In the genomic region with DNA sequence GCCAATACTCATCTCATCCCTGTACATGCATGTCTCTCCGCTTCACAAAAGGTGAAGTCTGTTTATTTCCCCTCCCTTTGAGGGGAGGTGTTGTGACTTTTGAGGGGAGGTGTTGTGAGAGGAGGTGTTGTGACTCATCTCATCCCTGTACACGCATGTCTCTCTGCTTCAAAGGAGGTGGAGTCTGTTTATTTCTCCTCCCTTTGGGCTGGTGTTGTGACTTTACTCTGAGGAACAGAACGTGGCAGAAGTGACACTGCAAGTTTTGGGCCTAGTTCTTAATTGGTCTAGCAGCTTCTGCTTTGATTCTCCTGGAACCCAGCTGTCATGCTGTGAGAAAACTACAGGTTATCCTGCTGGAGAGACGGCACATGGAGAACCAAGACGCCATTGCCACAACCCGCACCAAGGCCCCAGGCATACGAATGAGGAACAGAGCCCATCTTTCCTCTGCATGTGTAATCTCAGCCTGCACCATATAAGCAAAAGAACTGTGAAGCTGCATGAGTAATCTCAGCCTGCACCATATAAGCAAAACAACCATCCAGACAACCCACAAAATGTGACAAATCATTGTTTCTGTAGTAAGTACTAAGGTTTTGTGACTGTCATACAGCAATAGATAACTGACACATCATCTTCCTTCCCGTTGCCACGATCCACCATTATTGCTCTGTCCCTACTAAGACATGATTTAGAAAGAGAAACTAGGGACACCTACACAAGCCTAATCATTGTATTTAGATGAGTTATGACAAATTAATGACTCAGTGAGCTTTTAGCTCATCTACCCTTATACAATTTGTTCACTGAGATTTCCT, we compare ENCODE assay signal across 8 cellular contexts. TPM values are rescaled to one million over a fixed set of nuclear protein-coding genes. Genes with fewer than 3 reads are reported as not detected.
DNase-seq lines count a peak whose midpoint lies in the region; ATAC-seq, FAIRE-seq and TF ChIP-seq lines count a peak whose summit lies in the region.

No MANE protein-coding gene starts in this region.

- H3K36me3 Mint-ChIP-seq in activated CD8-positive, alpha-beta T cell treated with anti-CD3 and anti-CD28 coated beads for 36 hours (ENCODE audit: low read depth) = peaks cover 28% of the 10 kb centered on the region

- H3K4me1 Mint-ChIP-seq in activated CD8-positive, alpha-beta T cell treated with anti-CD3 and anti-CD28 coated beads for 36 hours (ENCODE audit: low read depth) = peaks cover 20% of the 10 kb centered on the region

- H3K4me1 ChIP-seq in MM.1S (ENCODE audit: low read length) (no peaks in the 10 kb centered on the region), right atrium auricular region (no peaks in the 10 kb centered on the region), thyroid gland (no peaks in the 10 kb centered on the region)

- FAIRE-seq in GM12892 (lab: Jason Lieb, UNC) = peak; percentile 36

- ATAC-seq in HG02571 (IDR thresholded peaks at IDR 0.05; ENCODE audit: unreplicated experiment) = peak; percentile 47
- ATAC-seq in activated CD8-positive, alpha-beta T cell treated with anti-CD3 and anti-CD28 coated beads for 36 hours = peak; percentile 92

- DNase-seq in GM12892 (ENCODE audit: insufficient read length) (no peak), putamen (ENCODE audit: low spot score) (peak; percentile 63), NCI-H1092 (lab: John Stamatoyannopoulos, UW) (no peak), MM.1S (no peak), right atrium auricular region (ENCODE audit: low spot score) (no peak), thyroid gland (no peak)
- DNase-seq in activated CD8-positive, alpha-beta T cell treated with anti-CD3 and anti-CD28 coated beads for 36 hours = peak; percentile 73

- H3K27ac ChIP-seq in MM.1S (ENCODE audit: low read length) (no peak overlapping the region), right atrium auricular region (no peak overlapping the region), thyroid gland (no peak overlapping the region)

- no peak for TF ChIP-seq POLR2A in GM12892 (IDR thresholded peaks at IDR 0.05; ENCODE audit: low read depth, low read length)
- no peak for TF ChIP-seq POLR2A in thyroid gland (IDR thresholded peaks at IDR 0.05)

- H3K9me3 ChIP-seq in MM.1S (replicated peaks; ENCODE audit: insufficient read depth, low read length) (no peaks in the 10 kb centered on the region), right atrium auricular region (no peaks in the 10 kb centered on the region), thyroid gland (no peaks in the 10 kb centered on the region)

- no peaks in the 10 kb centered on the region for H4K20me1 ChIP-seq in MM.1S (ENCODE audit: insufficient read depth, low read length)

- 0 out of 2 replicates have a peak, but pooled peaks cover 8% of the 10 kb centered on the region for H3K79me2 ChIP-seq in MM.1S (ENCODE audit: low read length)

- no peak for TF ChIP-seq CTCF in activated CD8-positive, alpha-beta T cell treated with anti-CD3 and anti-CD28 coated beads for 36 hours (IDR thresholded peaks at IDR 0.05)
- TF ChIP-seq CTCF in MM.1S (IDR thresholded peaks at IDR 0.05; ENCODE audit: low read length) (no peak), right atrium auricular region (IDR thresholded peaks at IDR 0.05) (no peak), thyroid gland (IDR thresholded peaks at IDR 0.05) (no peak)

- H3K4me3 Mint-ChIP-seq in activated CD8-positive, alpha-beta T cell treated with anti-CD3 and anti-CD28 coated beads for 36 hours = no peak overlapping the region

- no peak overlapping the region for H2AFZ ChIP-seq in MM.1S (ENCODE audit: low read length)

- H3K4me3 ChIP-seq in MM.1S (ENCODE audit: low read length) (no peak overlapping the region), right atrium auricular region (no peak overlapping the region), thyroid gland (replicated peaks in 1 of 3) (no peak overlapping the region)

- H3K27ac Mint-ChIP-seq in activated CD8-positive, alpha-beta T cell treated with anti-CD3 and anti-CD28 coated beads for 36 hours = peak overlapping the region; percentile 90

- H3K4me2 ChIP-seq in MM.1S (ENCODE audit: low read depth, low read length) = no peak overlapping the region

- no peaks in the 10 kb centered on the region for H3F3A ChIP-seq in MM.1S (ENCODE audit: insufficient read depth, low read length)

- no peaks in the 10 kb centered on the region for H3K9me2 ChIP-seq in MM.1S (replicated peaks; ENCODE audit: insufficient read depth, low read length)

- H3K27me3 ChIP-seq in MM.1S (replicated peaks; ENCODE audit: insufficient read depth, low read length) = no peaks in the 10 kb centered on the region
- H3K27me3 ChIP-seq in right atrium auricular region = no peaks in the 10 kb centered on the region
- no peaks in the 10 kb centered on the region for H3K27me3 ChIP-seq in thyroid gland

- CTCF ChIA-PET in activated CD8-positive, alpha-beta T cell treated with anti-CD3 and anti-CD28 coated beads for 36 hours (lab: Charles Lee) = interaction anchor here (0.6 to 1.7 kb wide), 8 partner anchors 9 to 477 kb away, joined by 3 to 5 read pairs (median 4); a partner anchor contains a TSS

- H3K36me3 ChIP-seq in MM.1S (replicated peaks; ENCODE audit: insufficient read depth, low read length) (no peaks in the 10 kb centered on the region), right atrium auricular region (no peaks in the 10 kb centered on the region), thyroid gland (peaks cover 0 to 4% of the 10 kb centered on the region in 2 donors)

- WGBS in thyroid gland, 2 donors = 93 to 95% methylated on average over 9 of the region's 9 CpGs

- H3K9me3 Mint-ChIP-seq in activated CD8-positive, alpha-beta T cell treated with anti-CD3 and anti-CD28 coated beads for 36 hours = no peaks in the 10 kb centered on the region

- H3K27me3 Mint-ChIP-seq in activated CD8-positive, alpha-beta T cell treated with anti-CD3 and anti-CD28 coated beads for 36 hours = no peaks in the 10 kb centered on the region

- H3K9ac ChIP-seq in MM.1S (ENCODE audit: low read length) = no peak overlapping the region

- POLR2A ChIA-PET in activated CD8-positive, alpha-beta T cell treated with anti-CD3 and anti-CD28 coated beads for 36 hours (lab: Charles Lee) = interaction anchor here (0.7 to 3.0 kb wide), 2 partner anchors 17 to 30 kb away, joined by 4 to 9 read pairs; a partner anchor contains a TSS

- intact Hi-C loops in activated CD8-positive, alpha-beta T cell treated with anti-CD3 and anti-CD28 coated beads for 36 hours (cut with micrococcal nuclease) = loop anchor here (2.0 kb wide), 1 partner anchor 30 kb away; a partner anchor contains a TSS
- intact Hi-C loops in thyroid gland (cut with DNase I) = no loop called here

RNA-seq across cellular contexts. Expression of a gene that starts 30.0 kb away (rescaled TPM):
- 2.3 TPM for polyA plus RNA-seq in GM12892 (2012; ENCODE audit: missing spikeins)
- 1 to 10 TPM; 5.9 to 6.4 TPM for total RNA-seq in activated CD8-positive, alpha-beta T cell treated with anti-CD3 and anti-CD28 coated beads for 36 hours
- 1 to 10 TPM; 3.8 to 4.7 TPM for total RNA-seq in right atrium auricular region
- total RNA-seq in thyroid gland = 10 to 100 TPM in 1 of 4 donors, 1 to 10 TPM in 3; 7.0 to 11.2 (median 7.3) TPM

RNA-seq across cellular contexts. Expression of a gene that starts 31.2 kb away (rescaled TPM):
- polyA plus RNA-seq in GM12892 (2012; ENCODE audit: missing spikeins) = 11.5 TPM
- 10 to 100 TPM; 31.9 to 34.8 TPM for total RNA-seq in activated CD8-positive, alpha-beta T cell treated with anti-CD3 and anti-CD28 coated beads for 36 hours
- total RNA-seq in right atrium auricular region = 10 to 100 TPM in 1 of 2 donors, 1 to 10 TPM in 1; 9.8 to 10.6 TPM
- total RNA-seq in thyroid gland = 10 to 100 TPM; 21.2 to 38.3 (median 27.2) TPM

Comparison
In these comparisons a context has a peak if more than half of its experiments do, and no peak if none do; other contexts are left out.
1. DNase-seq: peak in activated CD8-positive, alpha-beta T cell treated with anti-CD3 and anti-CD28 coated beads for 36 hours (single experiment) and putamen (single experiment); none in GM12892 (single experiment), NCI-H1092 (single experiment), MM.1S (single experiment), right atrium auricular region (single experiment) and thyroid gland (0 of 2).